Comparison of ENCODE assay signal across 28 cellular contexts in genomic region chr7:98406827-98407226, GRCh38.
"Had no signal": no experiment of that assay in that cellular context is flagged by ENCODE, and none has a peak within 500 bp of the region (broad histone marks: within the 10 kb centered on the region; RNA-seq: fewer than 3 reads in every experiment).

No MANE protein-coding gene starts in this region.

- H3K27me3 Mint-ChIP-seq: type B pancreatic cell had no signal

- H3K4me1 Mint-ChIP-seq: stimulated activated effector memory CD8-positive, alpha-beta T cell treated with anti-CD3 and anti-CD28 coated beads, Interleukin-12 subunit alpha, Interleukin-12 subunit beta, amount 100 ng/mL, for 72 hours; stimulated activated naive CD8-positive, alpha-beta T cell treated with anti-CD3 and anti-CD28 coated beads, Interleukin-15, amount 100 ng/mL, for 72 hours had no signal

- FAIRE-seq: urothelium cell line had no signal

- H3K27ac ChIP-seq: stomach, suprapubic skin, testis, thoracic aorta, thyroid gland, tibial artery, tibial nerve, transverse colon, upper lobe of left lung, upper lobe of right lung, uterus, vagina had no signal

- H3K4me3 ChIP-seq: stomach, suprapubic skin, testis, thoracic aorta, thyroid gland, tibial artery, tibial nerve, transverse colon, upper lobe of left lung, upper lobe of right lung, uterus, vagina had no signal

- H3K36me3 Mint-ChIP-seq: stimulated activated effector memory CD8-positive, alpha-beta T cell treated with anti-CD3 and anti-CD28 coated beads, Interleukin-12 subunit alpha, Interleukin-12 subunit beta, amount 100 ng/mL, for 72 hours; stimulated activated memory B cell treated with anti-CD40 and anti-IgM and Interleukin-4, amounts not matched to agents 10 μg/mL and 1 μg/mL and 100 μg/mL, for 72 hours; stimulated activated naive B cell treated with anti-CD40 and anti-IgM and Interleukin-4, amounts not matched to agents 10 μg/mL and 1 μg/mL and 100 μg/mL, for 72 hours; type B pancreatic cell had no signal

- H3K27me3 ChIP-seq: testis, thyroid gland, upper lobe of left lung, upper lobe of right lung, uterus, vagina had no signal

- ATAC-seq: stimulated activated effector memory CD8-positive, alpha-beta T cell treated with anti-CD3 and anti-CD28 coated beads, Interleukin-12 subunit alpha, Interleukin-12 subunit beta, amount 100 ng/mL, for 72 hours; stimulated activated memory B cell treated with anti-CD40 and anti-IgM and Interleukin-4, amounts not matched to agents 10 μg/mL and 1 μg/mL and 100 μg/mL, for 72 hours; stimulated activated naive B cell treated with anti-CD40 and anti-IgM and Interleukin-4, amounts not matched to agents 10 μg/mL and 1 μg/mL and 100 μg/mL, for 72 hours; stimulated activated naive CD8-positive, alpha-beta T cell treated with anti-CD3 and anti-CD28 coated beads, Interleukin-15, amount 100 ng/mL, for 72 hours; stimulated activated naive CD8-positive, alpha-beta T cell treated with anti-CD3 and anti-CD28 coated beads, Interleukin-15, Interleukin-2, amounts not matched to agents 100 U/mL and 50 U/mL, for 24 hours; upper lobe of right lung had no signal

- H3K36me3 ChIP-seq: stomach, suprapubic skin, thoracic aorta, thyroid gland, tibial artery, tibial nerve, transverse colon, upper lobe of left lung, upper lobe of right lung, uterus, vagina had no signal

- H3K4me3 Mint-ChIP-seq: stimulated activated effector memory CD8-positive, alpha-beta T cell treated with anti-CD3 and anti-CD28 coated beads, Interleukin-12 subunit alpha, Interleukin-12 subunit beta, amount 100 ng/mL, for 72 hours; stimulated activated memory B cell treated with anti-CD40 and anti-IgM and Interleukin-4, amounts not matched to agents 10 μg/mL and 1 μg/mL and 100 μg/mL, for 72 hours; stimulated activated naive B cell treated with anti-CD40 and anti-IgM and Interleukin-4, amounts not matched to agents 10 μg/mL and 1 μg/mL and 100 μg/mL, for 72 hours; stimulated activated naive CD8-positive, alpha-beta T cell treated with anti-CD3 and anti-CD28 coated beads, Interleukin-15, amount 100 ng/mL, for 72 hours; stimulated activated naive CD8-positive, alpha-beta T cell treated with anti-CD3 and anti-CD28 coated beads, Interleukin-15, Interleukin-2, amounts not matched to agents 100 ng/mL and 50 ng/mL, for 24 hours; type B pancreatic cell had no signal

- H3K27ac Mint-ChIP-seq: stimulated activated effector memory CD8-positive, alpha-beta T cell treated with anti-CD3 and anti-CD28 coated beads, Interleukin-12 subunit alpha, Interleukin-12 subunit beta, amount 100 ng/mL, for 72 hours; stimulated activated memory B cell treated with anti-CD40 and anti-IgM and Interleukin-4, amounts not matched to agents 10 μg/mL and 1 μg/mL and 100 μg/mL, for 72 hours; stimulated activated naive B cell treated with anti-CD40 and anti-IgM and Interleukin-4, amounts not matched to agents 10 μg/mL and 1 μg/mL and 100 μg/mL, for 72 hours; stimulated activated naive CD8-positive, alpha-beta T cell treated with anti-CD3 and anti-CD28 coated beads, Interleukin-15, amount 100 ng/mL, for 72 hours; stimulated activated naive CD8-positive, alpha-beta T cell treated with anti-CD3 and anti-CD28 coated beads, Interleukin-15, Interleukin-2, amounts not matched to agents 100 ng/mL and 50 ng/mL, for 24 hours; type B pancreatic cell had no signal

- DNase-seq: stimulated activated CD4-positive, alpha-beta T cell treated with anti-CD3 and anti-CD28 coated beads, Interleukin-2, amount 100 ng/mL, for 48 hours; stimulated activated CD4-positive, alpha-beta T cell treated with anti-CD3 and anti-CD28 coated beads, Interleukin-4, amount 100 ng/mL, for 1 hour; stimulated activated CD4-positive, alpha-beta T cell treated with anti-CD3 and anti-CD28 coated beads, Interleukin-4, amount 100 ng/mL, for 24 hours; stimulated activated CD4-positive, alpha-beta T cell treated with anti-CD3 and anti-CD28 coated beads, Interleukin-4, amount 100 ng/mL, for 4 hours; stimulated activated CD8-positive, alpha-beta memory T cell treated with anti-CD3 and anti-CD28 coated beads, Interleukin-4, amount 100 ng/mL, for 48 hours; stimulated activated naive B cell treated with anti-CD40 and anti-IgM and Interleukin-4, amounts not matched to agents 10 μg/mL and 1 μg/mL and 100 μg/mL, for 72 hours; stimulated activated naive CD4-positive, alpha-beta T cell; stimulated activated naive CD4-positive, alpha-beta T cell treated with Interleukin-2 at 50 U/mL for 16 hours; stimulated activated naive CD8-positive, alpha-beta T cell treated with anti-CD3 and anti-CD28 coated beads, Interleukin-15, amount 100 ng/mL, for 72 hours; stimulated activated naive CD8-positive, alpha-beta T cell treated with anti-CD3 and anti-CD28 coated beads, Interleukin-15, Interleukin-2, amounts not matched to agents 100 U/mL and 50 U/mL, for 24 hours; stomach; substantia nigra; testis; thyroid gland; tibial artery; transverse colon; upper lobe of left lung; upper lobe of right lung; uterus had no signal

- H3K9me3 Mint-ChIP-seq: stimulated activated effector memory CD8-positive, alpha-beta T cell treated with anti-CD3 and anti-CD28 coated beads, Interleukin-12 subunit alpha, Interleukin-12 subunit beta, amount 100 ng/mL, for 72 hours; stimulated activated memory B cell treated with anti-CD40 and anti-IgM and Interleukin-4, amounts not matched to agents 10 μg/mL and 1 μg/mL and 100 μg/mL, for 72 hours; stimulated activated naive B cell treated with anti-CD40 and anti-IgM and Interleukin-4, amounts not matched to agents 10 μg/mL and 1 μg/mL and 100 μg/mL, for 72 hours; stimulated activated naive CD8-positive, alpha-beta T cell treated with anti-CD3 and anti-CD28 coated beads, Interleukin-15, amount 100 ng/mL, for 72 hours; stimulated activated naive CD8-positive, alpha-beta T cell treated with anti-CD3 and anti-CD28 coated beads, Interleukin-15, Interleukin-2, amounts not matched to agents 100 ng/mL and 50 ng/mL, for 24 hours; type B pancreatic cell had no signal

- H3K9me3 ChIP-seq: stomach, suprapubic skin, testis, thoracic aorta, thyroid gland, tibial artery, tibial nerve, transverse colon, upper lobe of left lung, upper lobe of right lung, uterus, vagina had no signal

- H3K4me1 ChIP-seq: suprapubic skin, testis, thyroid gland, tibial artery, tibial nerve, upper lobe of left lung, upper lobe of right lung, uterus, vagina had no signal
